35 cellular contexts compared by ENCODE assay signal in genomic region chr7:109062798-109063197, GRCh38.
"Had no signal": no experiment of that assay in that cellular context is flagged by ENCODE, and none has a peak within 500 bp of the region (broad histone marks: within the 10 kb centered on the region; RNA-seq: fewer than 3 reads in every experiment).

No MANE protein-coding gene starts in this region.

- H3K27ac ChIP-seq: adrenal gland, body of pancreas, brain microvascular endothelial cell, breast epithelium, VCaP had no signal

- H3K4me1 Mint-ChIP-seq: activated B cell treated with CpG ODN at 0.5 μM for 24 hours; activated CD4-positive, alpha-beta T cell treated with anti-CD3 and anti-CD28 coated beads, Interleukin-2, amount 10 ng/mL, durations not matched to agents 24 days and 14 days; activated naive CD8-positive, alpha-beta T cell treated with anti-CD3 and anti-CD28 coated beads for 36 hours; activated T-helper 17 cell treated with anti-CD3 and anti-CD28 coated beads, Interleukin-2, amount 50 U/mL, for 72 hours had no signal

- H3K4me3 Mint-ChIP-seq: activated B cell treated with CpG ODN at 0.5 μM for 24 hours; activated CD4-positive, alpha-beta memory T cell treated with anti-CD3 and anti-CD28 coated beads for 36 hours; activated CD4-positive, alpha-beta T cell treated with anti-CD3 and anti-CD28 coated beads, Interleukin-2, amount 10 ng/mL, durations not matched to agents 24 days and 14 days; activated CD8-positive, alpha-beta T cell treated with anti-CD3 and anti-CD28 coated beads for 36 hours; activated naive CD4-positive, alpha-beta T cell treated with anti-CD3 and anti-CD28 coated beads for 36 hours; activated naive CD8-positive, alpha-beta T cell treated with anti-CD3 and anti-CD28 coated beads for 36 hours; activated T-cell treated with anti-CD3 and anti-CD28 coated beads, Interleukin-2, amount 50 U/mL, for 4 hours; activated T-cell treated with anti-CD3 and anti-CD28 coated beads, Interleukin-2, amount 50 U/mL, for 72 hours; activated T-helper 1 cell treated with anti-CD3 and anti-CD28 coated beads, Interleukin-12 subunit alpha, Interleukin-12 subunit beta, Interleukin-2, Interleukin-4 antibody, amounts not matched to agents 30 ng/mL and 10 ng/mL and 1 ng/mL, durations not matched to agents 14 hours and 24 hours and 36 hours; activated T-helper 17 cell treated with anti-CD3 and anti-CD28 coated beads, Interleukin-2, amount 50 U/mL, for 72 hours; T-helper 1 cell treated with Interleukin-12 subunit alpha and Interleukin-12 subunit beta and Interleukin-4 antibody, amounts not matched to agents 30 μg/mL and 1 μg/mL, for 36 hours; T-helper 2 cell treated with Interferon-gamma antibody and Interleukin-4, amounts not matched to agents 5 μg/mL and 100 μg/mL, for 36 hours had no signal

- H3K36me3 ChIP-seq: adrenal gland, brain microvascular endothelial cell, breast epithelium had no signal

- H3K27me3 ChIP-seq: adrenal gland, body of pancreas, brain microvascular endothelial cell, breast epithelium had no signal

- H3K27ac Mint-ChIP-seq: activated B cell treated with CpG ODN at 0.5 μM for 24 hours; activated CD4-positive, alpha-beta memory T cell treated with anti-CD3 and anti-CD28 coated beads for 36 hours; activated CD4-positive, alpha-beta T cell treated with anti-CD3 and anti-CD28 coated beads, Interleukin-2, amount 10 ng/mL, durations not matched to agents 24 days and 14 days; activated CD8-positive, alpha-beta T cell treated with anti-CD3 and anti-CD28 coated beads for 36 hours; activated naive CD4-positive, alpha-beta T cell treated with anti-CD3 and anti-CD28 coated beads for 36 hours; activated naive CD4-positive, alpha-beta T cell treated with anti-CD3 and anti-CD28 coated beads, Interleukin-2, amount 50 U/mL, for 72 hours; activated naive CD8-positive, alpha-beta T cell treated with anti-CD3 and anti-CD28 coated beads for 36 hours; activated T-cell treated with anti-CD3 and anti-CD28 coated beads, Interleukin-2, amount 50 U/mL, for 72 hours; activated T-helper 1 cell treated with anti-CD3 and anti-CD28 coated beads, Interleukin-12 subunit alpha, Interleukin-12 subunit beta, Interleukin-2, Interleukin-4 antibody, amounts not matched to agents 30 ng/mL and 10 ng/mL and 1 ng/mL, durations not matched to agents 14 hours and 24 hours and 36 hours; activated T-helper 17 cell treated with anti-CD3 and anti-CD28 coated beads, Interleukin-2, amount 50 U/mL, for 72 hours; T-helper 1 cell treated with Interleukin-12 subunit alpha and Interleukin-12 subunit beta and Interleukin-4 antibody, amounts not matched to agents 30 μg/mL and 1 μg/mL, for 36 hours; T-helper 2 cell treated with Interferon-gamma antibody and Interleukin-4, amounts not matched to agents 5 μg/mL and 100 μg/mL, for 36 hours had no signal

- DNase-seq: activated B cell treated with CpG ODN at 0.5 μM for 24 hours; activated CD4-positive, alpha-beta memory T cell treated with anti-CD3 and anti-CD28 coated beads for 36 hours; activated CD4-positive, alpha-beta T cell treated with anti-CD3 and anti-CD28 coated beads for 4 hours; activated CD4-positive, alpha-beta T cell treated with anti-CD3 and anti-CD28 coated beads, Interleukin-2, amount 10 ng/mL, durations not matched to agents 24 days and 14 days; activated CD4-positive, alpha-beta T cell treated with anti-CD3 and anti-CD28 coated beads, Interleukin-2, amount 50 U/mL, for 1 hour; activated CD4-positive, alpha-beta T cell treated with anti-CD3 and anti-CD28 coated beads, Interleukin-2, amount 50 U/mL, for 4 hours; activated CD4-positive, CD25-positive, alpha-beta regulatory T cell treated with anti-CD3 and anti-CD28 coated beads, Interleukin-2, amount 50 U/mL, for 72 hours; activated CD8-positive, alpha-beta memory T cell treated with anti-CD3 and anti-CD28 coated beads, Interleukin-2, amount 50 U/mL, for 4 hours; activated CD8-positive, alpha-beta T cell treated with anti-CD3 and anti-CD28 coated beads for 36 hours; activated effector memory CD4-positive, alpha-beta T cell treated with anti-CD3 and anti-CD28 coated beads, Interleukin-2, amount 50 U/mL, for 16 hours; activated gamma-delta T cell treated with Interleukin-2 at 50 U/mL for 16 hours; activated naive CD4-positive, alpha-beta T cell; activated naive CD4-positive, alpha-beta T cell treated with anti-CD3 and anti-CD28 coated beads for 36 hours; activated naive CD4-positive, alpha-beta T cell treated with anti-CD3 and anti-CD28 coated beads, Interleukin-2, amount 50 U/mL, for 16 hours; activated naive CD8-positive, alpha-beta T cell treated with anti-CD3 and anti-CD28 coated beads for 36 hours; activated T-cell treated with anti-CD3 and anti-CD28 coated beads for 4 hours; activated T-cell treated with anti-CD3 and anti-CD28 coated beads, Interleukin-2, amount 50 U/mL, for 1 hour; activated T-cell treated with anti-CD3 and anti-CD28 coated beads, Interleukin-2, amount 50 U/mL, for 4 hours; activated T-cell treated with anti-CD3 and anti-CD28 coated beads, Interleukin-2, amount 50 U/mL, for 72 hours; adrenal gland; amniotic stem cell; aorta; body of pancreas; brain microvascular endothelial cell; central memory CD4-positive, alpha-beta T cell; T-helper 1 cell; T-helper 2 cell; T-helper 9 cell had no signal

- H3K36me3 Mint-ChIP-seq: activated CD4-positive, alpha-beta memory T cell treated with anti-CD3 and anti-CD28 coated beads for 36 hours; activated naive CD4-positive, alpha-beta T cell treated with anti-CD3 and anti-CD28 coated beads, Interleukin-2, amount 50 U/mL, for 72 hours; activated naive CD8-positive, alpha-beta T cell treated with anti-CD3 and anti-CD28 coated beads for 36 hours had no signal

- H3K4me3 ChIP-seq: adrenal gland, body of pancreas, breast epithelium had no signal

- H3K9me3 Mint-ChIP-seq: activated CD4-positive, alpha-beta T cell treated with anti-CD3 and anti-CD28 coated beads, Interleukin-2, amount 10 ng/mL, durations not matched to agents 24 days and 14 days; activated CD8-positive, alpha-beta T cell treated with anti-CD3 and anti-CD28 coated beads for 36 hours; activated naive CD4-positive, alpha-beta T cell treated with anti-CD3 and anti-CD28 coated beads for 36 hours; activated naive CD8-positive, alpha-beta T cell treated with anti-CD3 and anti-CD28 coated beads for 36 hours; activated T-cell treated with anti-CD3 and anti-CD28 coated beads, Interleukin-2, amount 50 U/mL, for 4 hours; T-helper 1 cell treated with Interleukin-12 subunit alpha and Interleukin-12 subunit beta and Interleukin-4 antibody, amounts not matched to agents 30 μg/mL and 1 μg/mL, for 36 hours had no signal

- H3K4me1 ChIP-seq: adrenal gland, body of pancreas, breast epithelium had no signal

- H3K9me3 ChIP-seq: adrenal gland, body of pancreas, breast epithelium had no signal

- ATAC-seq: activated CD8-positive, alpha-beta T cell treated with anti-CD3 and anti-CD28 coated beads for 36 hours; activated naive CD4-positive, alpha-beta T cell treated with anti-CD3 and anti-CD28 coated beads, Interleukin-2, amount 50 U/mL, for 72 hours; activated T-cell treated with anti-CD3 and anti-CD28 coated beads, Interleukin-2, amount 50 U/mL, for 4 hours; activated T-cell treated with anti-CD3 and anti-CD28 coated beads, Interleukin-2, amount 50 U/mL, for 72 hours; activated T-helper 17 cell treated with anti-CD3 and anti-CD28 coated beads, Interleukin-2, amount 50 U/mL, for 72 hours; body of pancreas had no signal

- H3K27me3 Mint-ChIP-seq: activated B cell treated with CpG ODN at 0.5 μM for 24 hours; activated CD4-positive, alpha-beta memory T cell treated with anti-CD3 and anti-CD28 coated beads for 36 hours; activated CD4-positive, alpha-beta T cell treated with anti-CD3 and anti-CD28 coated beads, Interleukin-2, amount 10 ng/mL, durations not matched to agents 24 days and 14 days; activated CD8-positive, alpha-beta T cell treated with anti-CD3 and anti-CD28 coated beads for 36 hours; activated naive CD8-positive, alpha-beta T cell treated with anti-CD3 and anti-CD28 coated beads for 36 hours; activated T-helper 17 cell treated with anti-CD3 and anti-CD28 coated beads, Interleukin-2, amount 50 U/mL, for 72 hours had no signal
